In genomic region chr3:58349792-58350626, GRCh38 we compare ENCODE assay signal across 8 cellular contexts. TPM values are rescaled to one million over a fixed set of nuclear protein-coding genes. Genes with fewer than 3 reads are reported as not detected.
DNase-seq lines count a peak whose midpoint lies in the region; ATAC-seq and TF ChIP-seq lines count a peak whose summit lies in the region.

No MANE protein-coding gene starts in this region.

- H3K27ac Mint-ChIP-seq in activated naive CD4-positive, alpha-beta T cell treated with anti-CD3 and anti-CD28 coated beads, Interleukin-2, amount 50 U/mL, for 72 hours: peak overlapping the region; percentile 54 to 63

- H3K27me3 ChIP-seq in OCI-LY3 (ENCODE audit: low read depth, low read length): peaks cover 5% of the 10 kb centered on the region; the same call in 1 of the 2 replicates
- H3K27me3 ChIP-seq in smooth muscle cell (ENCODE audit: low read depth): no peaks in the 10 kb centered on the region

- intact Hi-C loops in sciatic nerve (cut with DNase I): no loop called here

- H3K4me1 ChIP-seq in OCI-LY3 (ENCODE audit: low read length) (peaks cover 33% of the 10 kb centered on the region), smooth muscle cell (ENCODE audit: low read depth) (peaks cover 6% of the 10 kb centered on the region)

- peak; percentile 31 to 70 for ATAC-seq in activated naive CD4-positive, alpha-beta T cell treated with anti-CD3 and anti-CD28 coated beads, Interleukin-2, amount 50 U/mL, for 72 hours
- ATAC-seq in HG02938 (IDR thresholded peaks at IDR 0.05; ENCODE audit: unreplicated experiment) (peak; percentile 86), sciatic nerve (no peak)

- H3K4me2 ChIP-seq in OCI-LY3 (ENCODE audit: low read length) (peak overlapping the region; percentile 66), smooth muscle cell (peak overlapping the region; percentile 48)

- TF ChIP-seq CTCF in OCI-LY3 (IDR thresholded peaks at IDR 0.05; ENCODE audit: low read depth, low read length) (no peak), smooth muscle cell (IDR thresholded peaks at IDR 0.05; ENCODE audit: borderline replicate concordance, insufficient read depth, poor library complexity, severe bottlenecking) (no peak)

- H4K20me1 ChIP-seq in OCI-LY3 (ENCODE audit: insufficient read depth, low read length): 0 out of 2 replicates have a peak, but pooled peaks cover 3% of the 10 kb centered on the region
- H4K20me1 ChIP-seq in smooth muscle cell (ENCODE audit: low read depth): peaks cover 27% of the 10 kb centered on the region

- H3K4me3 ChIP-seq in OCI-LY3 (ENCODE audit: low read length): peak overlapping the region; percentile 46
- H3K4me3 ChIP-seq in smooth muscle cell: no peak overlapping the region

- 88% methylated on average over 7 of the region's 7 CpGs for WGBS in smooth muscle cell (ENCODE audit: low lambda C conversion rate)

- H3K36me3 Mint-ChIP-seq in activated naive CD4-positive, alpha-beta T cell treated with anti-CD3 and anti-CD28 coated beads, Interleukin-2, amount 50 U/mL, for 72 hours: peaks cover 0 to 5% of the 10 kb centered on the region in 2 donors

- H3K9ac ChIP-seq in OCI-LY3 (ENCODE audit: low read length): no peak overlapping the region
- no peak overlapping the region for H3K9ac ChIP-seq in smooth muscle cell (ENCODE audit: low read depth)

- H3K9me3 ChIP-seq in OCI-LY3 (ENCODE audit: insufficient read depth, low read length) (peaks cover 11% of the 10 kb centered on the region; the same call in 1 of the 2 replicates), smooth muscle cell (replicated peaks; ENCODE audit: low read depth) (no peaks in the 10 kb centered on the region)

- H3K36me3 ChIP-seq in OCI-LY3 (replicated peaks; ENCODE audit: low read depth, low read length): peaks cover 2% of the 10 kb centered on the region
- H3K36me3 ChIP-seq in smooth muscle cell (ENCODE audit: low read depth): no peaks in the 10 kb centered on the region

- DNase-seq in activated naive CD4-positive, alpha-beta T cell treated with anti-CD3 and anti-CD28 coated beads, Interleukin-2, amount 50 U/mL, for 72 hours (ENCODE audit: low spot score in 2 of 2): no peak
- no peak for DNase-seq in activated naive CD4-positive, alpha-beta T cell treated with anti-CD3 and anti-CD28 coated beads, Interleukin-2, amount 50 U/mL, for 16 hours
- DNase-seq in smooth muscle cell (lab: John Stamatoyannopoulos, UW; ENCODE audit: unreplicated experiment) (no peak), HuH-7.5 (ENCODE audit: low spot score) (no peak), sciatic nerve (ENCODE audit: low spot score) (no peak), cerebellar cortex (ENCODE audit: low spot score) (no peak)

- H3K79me2 ChIP-seq in OCI-LY3 (ENCODE audit: low read length): no peaks in the 10 kb centered on the region
- peaks cover 64% of the 10 kb centered on the region for H3K79me2 ChIP-seq in smooth muscle cell (ENCODE audit: low read depth)

- H3F3A ChIP-seq in smooth muscle cell (ENCODE audit: low read depth): no peaks in the 10 kb centered on the region

- H2AFZ ChIP-seq in OCI-LY3 (ENCODE audit: low read depth, low read length): no peak overlapping the region
- H2AFZ ChIP-seq in smooth muscle cell (ENCODE audit: low read depth): no peak overlapping the region

- H3K9me3 Mint-ChIP-seq in activated naive CD4-positive, alpha-beta T cell treated with anti-CD3 and anti-CD28 coated beads, Interleukin-2, amount 50 U/mL, for 72 hours: no peaks in the 10 kb centered on the region

- H3K27ac ChIP-seq in OCI-LY3 (ENCODE audit: low read length) (0 out of 2 replicates have a peak overlapping the region, but pooled peaks have one; percentile 8), smooth muscle cell (ENCODE audit: low read depth) (no peak overlapping the region)

RNA-seq across cellular contexts. Expression of gene PXK, which starts 17.3 kb away (rescaled TPM):
- 10 to 100 TPM; 15.0 to 27.4 TPM for total RNA-seq in activated naive CD4-positive, alpha-beta T cell treated with anti-CD3 and anti-CD28 coated beads, Interleukin-2, amount 50 U/mL, for 72 hours
- total RNA-seq in smooth muscle cell (30.5 and 33.3 TPM in 2 replicates), sciatic nerve (34.1 TPM)
- 23.8 and 25.1 TPM in 2 replicates for polyA plus RNA-seq in smooth muscle cell

RNA-seq across cellular contexts. Expression of gene HTD2, which starts 43.7 kb away (rescaled TPM):
- 10 to 100 TPM in 1 of 2 donors, 1 to 10 TPM in 1; 8.5 to 10.3 TPM for total RNA-seq in activated naive CD4-positive, alpha-beta T cell treated with anti-CD3 and anti-CD28 coated beads, Interleukin-2, amount 50 U/mL, for 72 hours
- total RNA-seq in smooth muscle cell (16.9 and 19.6 TPM in 2 replicates), sciatic nerve (12.9 TPM)
- polyA plus RNA-seq in smooth muscle cell: 19.4 and 19.7 TPM in 2 replicates

RNA-seq across cellular contexts. Expression of gene RPP14, which starts 44.0 kb away (rescaled TPM):
- 10 to 100 TPM; 14.7 to 16.8 TPM for total RNA-seq in activated naive CD4-positive, alpha-beta T cell treated with anti-CD3 and anti-CD28 coated beads, Interleukin-2, amount 50 U/mL, for 72 hours
- total RNA-seq in smooth muscle cell (10.4 and 17.4 TPM in 2 replicates), sciatic nerve (12.5 TPM)
- 7.7 and 9.8 TPM in 2 replicates for polyA plus RNA-seq in smooth muscle cell
